Comparison of ENCODE assay signal across 22 cellular contexts in the genomic region with DNA sequence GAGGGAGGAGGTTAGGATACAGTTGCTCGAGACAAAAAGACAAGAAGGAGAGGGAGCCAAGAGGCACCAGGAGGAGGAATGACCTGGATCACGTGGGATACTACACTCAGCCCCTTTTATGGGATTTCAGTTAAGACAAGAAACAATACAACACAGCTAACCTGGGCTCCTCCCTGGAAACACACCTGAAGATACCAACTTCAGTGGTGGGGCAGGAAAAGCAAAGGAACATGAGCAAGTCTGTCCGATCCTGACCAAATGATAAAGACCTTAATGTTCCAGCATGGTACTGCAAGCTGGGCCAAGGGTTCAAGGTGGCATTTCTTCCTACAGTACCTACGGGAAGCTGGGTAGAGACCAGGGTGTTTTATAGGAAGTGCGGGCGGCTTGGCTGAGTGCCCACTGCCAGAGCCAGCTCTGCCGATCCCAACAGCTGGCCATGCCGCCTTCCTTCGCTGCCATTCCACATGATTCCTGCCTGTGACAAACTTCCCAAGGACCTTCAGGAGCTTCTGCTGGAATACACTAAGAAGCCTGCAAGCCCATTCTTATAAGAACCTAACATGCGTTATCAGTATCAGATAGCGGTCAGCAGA. TPM values are rescaled to one million over a fixed set of nuclear protein-coding genes. Genes with fewer than 3 reads are reported as not detected.
DNase-seq lines count a peak whose midpoint lies in the region; ATAC-seq and TF ChIP-seq lines count a peak whose summit lies in the region.
"Had no signal": no experiment of that assay in that cellular context is flagged by ENCODE, and none has a peak within 500 bp of the region (broad histone marks: within the 10 kb centered on the region; RNA-seq: fewer than 3 reads in every experiment).

No MANE protein-coding gene starts in this region.

- intact Hi-C loops in PC-3 (cut with micrococcal nuclease) (no loop called here), esophagus squamous epithelium (cut with DNase I) (no loop called here)

- H3K4me1 ChIP-seq in GM23248 (ENCODE audit: insufficient read depth) (peaks cover 42% of the 10 kb centered on the region), PC-3 (ENCODE audit: insufficient read depth, low read length) (peaks cover 49% of the 10 kb centered on the region), esophagus squamous epithelium (peaks cover 12 to 54% (median 17%) of the 10 kb centered on the region in 3 donors)

- in situ Hi-C loops in GM23248 (cut with MboI), result no loop called here

- H3K9me3 ChIP-seq in GM23248 (ENCODE audit: low read depth) (no peaks in the 10 kb centered on the region), PC-3 (ENCODE audit: low read length) (no peaks in the 10 kb centered on the region), esophagus squamous epithelium (no peaks in the 10 kb centered on the region)
- H3K9me3 ChIP-seq: upper lobe of left lung had no signal

- no peak for ATAC-seq in PC-3
- ATAC-seq: CD8-positive, alpha-beta T cell; stimulated activated naive CD8-positive, alpha-beta T cell treated with anti-CD3 and anti-CD28 coated beads, Interleukin-15, Interleukin-2, amounts not matched to agents 100 U/mL and 50 U/mL, for 24 hours had no signal

- H3K27ac Mint-ChIP-seq in progenitor cell of endocrine pancreas, result peak overlapping the region; percentile 43
- H3K27ac Mint-ChIP-seq: activated naive CD8-positive, alpha-beta T cell treated with anti-CD3 and anti-CD28 coated beads for 36 hours; activated T-helper 1 cell treated with anti-CD3 and anti-CD28 coated beads, Interleukin-12 subunit alpha, Interleukin-12 subunit beta, Interleukin-2, Interleukin-4 antibody, amounts not matched to agents 30 ng/mL and 10 ng/mL and 1 ng/mL, durations not matched to agents 14 hours and 24 hours and 36 hours; CD8-positive, alpha-beta T cell; nephron had no signal

- H3K4me2 ChIP-seq in GM23248 (ENCODE audit: unreplicated experiment) (no peak overlapping the region), PC-3 (ENCODE audit: low read length) (peak overlapping the region; percentile 30)

- no peaks in the 10 kb centered on the region for H3K36me3 ChIP-seq in GM23248 (ENCODE audit: low read depth)
- peaks cover 6% of the 10 kb centered on the region for H3K36me3 ChIP-seq in PC-3 (ENCODE audit: low read depth, low read length)
- H3K36me3 ChIP-seq in esophagus squamous epithelium, result no peaks in the 10 kb centered on the region
- H3K36me3 ChIP-seq: brain microvascular endothelial cell, upper lobe of left lung had no signal

- H2AFZ ChIP-seq in GM23248 (no peak overlapping the region), PC-3 (ENCODE audit: low read length) (no peak overlapping the region)

- H3F3A ChIP-seq in GM23248 (ENCODE audit: insufficient read depth), result peaks cover 54% of the 10 kb centered on the region
- H3F3A ChIP-seq in PC-3 (ENCODE audit: low read length, unreplicated experiment), result peaks cover 5% of the 10 kb centered on the region

- WGBS in GM23248 (ENCODE audit: low coverage in 1 of 2, low lambda C conversion rate in 2 of 2, missing lambda C conversion rate in 2 of 2), 2 experiments, result 91 to 93% methylated on average over 10 to 11 of the region's 11 CpGs
- WGBS in esophagus squamous epithelium, 2 donors, result 31 to 56% methylated on average over 5 to 10 of the region's 11 CpGs

- H4K20me1 ChIP-seq in GM23248 (ENCODE audit: insufficient read depth) (no peaks in the 10 kb centered on the region; the same call in 1 of the 2 replicates), PC-3 (ENCODE audit: low read length) (peaks cover 49% of the 10 kb centered on the region)

- peaks cover 15% of the 10 kb centered on the region for H3K4me1 Mint-ChIP-seq in progenitor cell of endocrine pancreas (ENCODE audit: low read depth)
- H3K4me1 Mint-ChIP-seq: activated naive CD8-positive, alpha-beta T cell treated with anti-CD3 and anti-CD28 coated beads for 36 hours had no signal

- 0 out of 2 replicates have a peak overlapping the region, but pooled peaks have one; percentile 7 for H3K27ac ChIP-seq in GM23248
- peak overlapping the region; percentile 54 for H3K27ac ChIP-seq in PC-3 (ENCODE audit: low read length)
- peak overlapping the region; percentile 69 to 80 (median 76) for H3K27ac ChIP-seq in esophagus squamous epithelium
- H3K27ac ChIP-seq: brain microvascular endothelial cell, upper lobe of left lung had no signal

- H3K79me2 ChIP-seq in GM23248 (ENCODE audit: insufficient read depth) (peaks cover 96% of the 10 kb centered on the region), PC-3 (ENCODE audit: low read length) (peaks cover 97% of the 10 kb centered on the region)

- H3K9me3 Mint-ChIP-seq in progenitor cell of endocrine pancreas (ENCODE audit: low read depth), result no peaks in the 10 kb centered on the region
- H3K9me3 Mint-ChIP-seq: activated T-helper 1 cell treated with anti-CD3 and anti-CD28 coated beads, Interleukin-12 subunit alpha, Interleukin-12 subunit beta, Interleukin-2, Interleukin-4 antibody, amounts not matched to agents 30 ng/mL and 10 ng/mL and 1 ng/mL, durations not matched to agents 14 hours and 24 hours and 36 hours; CD8-positive, alpha-beta T cell; nephron had no signal

- H3K27me3 ChIP-seq in GM23248 (replicated peaks; ENCODE audit: insufficient read depth) (no peaks in the 10 kb centered on the region), PC-3 (ENCODE audit: low read length) (no peaks in the 10 kb centered on the region), esophagus squamous epithelium (no peaks in the 10 kb centered on the region)
- H3K27me3 ChIP-seq: brain microvascular endothelial cell, upper lobe of left lung had no signal

- POLR2A ChIA-PET in PC-3 (lab: Charles Lee; ENCODE audit: unreplicated experiment), result no interaction called here

- DNase-seq in GM23248 (no peak), PC-3 (no peak), esophagus squamous epithelium (lab: John Stamatoyannopoulos, UW) (no peak), progenitor cell of endocrine pancreas (ENCODE audit: low spot score, unreplicated experiment) (no peak), NCI-H524 (lab: John Stamatoyannopoulos, UW) (no peak), OCI-M2 (lab: John Stamatoyannopoulos, UW; ENCODE audit: unreplicated experiment) (no peak), amniotic stem cell (lab: John Stamatoyannopoulos, UW) (no peak), ureter (ENCODE audit: low spot score) (no peak)
- DNase-seq: activated naive CD8-positive, alpha-beta T cell treated with anti-CD3 and anti-CD28 coated beads for 36 hours; brain microvascular endothelial cell; CD8-positive, alpha-beta T cell; erythroblast; glutamatergic neuron; MV-4-11; NCI-H2081; NCI-H510A; stimulated activated naive CD8-positive, alpha-beta T cell treated with anti-CD3 and anti-CD28 coated beads, Interleukin-15, Interleukin-2, amounts not matched to agents 100 U/mL and 50 U/mL, for 24 hours; T1000; upper lobe of left lung had no signal

- CTCF ChIA-PET in PC-3 (lab: Charles Lee), result no interaction called here

- no TSS peak for BruUV-seq in PC-3 (replicated peaks; lab: Mats Ljungman, UMichigan)

- no peak overlapping the region for H3K4me3 Mint-ChIP-seq in progenitor cell of endocrine pancreas (ENCODE audit: low read depth)
- H3K4me3 Mint-ChIP-seq: activated naive CD8-positive, alpha-beta T cell treated with anti-CD3 and anti-CD28 coated beads for 36 hours; activated T-helper 1 cell treated with anti-CD3 and anti-CD28 coated beads, Interleukin-12 subunit alpha, Interleukin-12 subunit beta, Interleukin-2, Interleukin-4 antibody, amounts not matched to agents 30 ng/mL and 10 ng/mL and 1 ng/mL, durations not matched to agents 14 hours and 24 hours and 36 hours; CD8-positive, alpha-beta T cell; nephron had no signal

- no peak overlapping the region for H3K9ac ChIP-seq in GM23248
- no peak overlapping the region for H3K9ac ChIP-seq in PC-3 (ENCODE audit: low read length)

- TF ChIP-seq CTCF in PC-3 (conservative IDR thresholded peaks at IDR 0.05; ENCODE audit: low read depth, low read length), result no peak
- TF ChIP-seq CTCF in esophagus squamous epithelium (IDR thresholded peaks at IDR 0.05), result no peak
- TF ChIP-seq CTCF in progenitor cell of endocrine pancreas (IDR thresholded peaks at IDR 0.05; ENCODE audit: unreplicated experiment), result no peak

- H3K9me2 ChIP-seq in GM23248 (ENCODE audit: insufficient read depth), result no peaks in the 10 kb centered on the region
- no peaks in the 10 kb centered on the region for H3K9me2 ChIP-seq in PC-3 (replicated peaks; ENCODE audit: low read length)

- TF ChIP-seq POLR2A in esophagus squamous epithelium (IDR thresholded peaks at IDR 0.05), result no peak

- no peaks in the 10 kb centered on the region for H3K27me3 Mint-ChIP-seq in progenitor cell of endocrine pancreas
- H3K27me3 Mint-ChIP-seq: activated naive CD8-positive, alpha-beta T cell treated with anti-CD3 and anti-CD28 coated beads for 36 hours had no signal

- H3K4me3 ChIP-seq in GM23248, result no peak overlapping the region
- H3K4me3 ChIP-seq in PC-3 (ENCODE audit: low read length), result peak overlapping the region; percentile 0; the same call in 1 of the 2 replicates
- peak overlapping the region in 1 of 4 donors; percentile 3 for H3K4me3 ChIP-seq in esophagus squamous epithelium
- H3K4me3 ChIP-seq: lung, upper lobe of left lung had no signal

- peaks cover 9% of the 10 kb centered on the region for H3K36me3 Mint-ChIP-seq in progenitor cell of endocrine pancreas (ENCODE audit: insufficient read depth)
- H3K36me3 Mint-ChIP-seq: activated naive CD8-positive, alpha-beta T cell treated with anti-CD3 and anti-CD28 coated beads for 36 hours; CD8-positive, alpha-beta T cell had no signal

RNA-seq across cellular contexts. Expression of gene MYO10, which starts 22.1 kb away (rescaled TPM):
- 43.2 and 49.1 TPM in 2 replicates for total RNA-seq in GM23248 (2014; rRNA removed; shearing (Covaris generic))
- polyA plus RNA-seq in GM23248 (2016; fragmentation: Nextera tagmentation; extraction: Ambion mirVana), result 42.2 and 47.0 TPM in 2 replicates
- 52.3 and 72.3 TPM in 2 replicates for total RNA-seq in PC-3 (2014; rRNA removed)
- 10 to 100 TPM; 21.0 to 29.8 (median 27.3) TPM for total RNA-seq in esophagus squamous epithelium
- 81.6 and 88.0 TPM in 2 replicates for total RNA-seq in progenitor cell of endocrine pancreas
- total RNA-seq in ureter, result 19.7 TPM
- total RNA-seq: CD8-positive, alpha-beta T cell had no signal

Comparison
In these comparisons a context has a peak if more than half of its experiments do, and no peak if none do; other contexts are left out.
1. H3K27ac ChIP-seq: peak in every context shown above with its lines; median percentile 76 in esophagus squamous epithelium; 54 in PC-3; 7 in GM23248.